ENCODE assay signal across 9 cellular contexts in the genomic region with DNA sequence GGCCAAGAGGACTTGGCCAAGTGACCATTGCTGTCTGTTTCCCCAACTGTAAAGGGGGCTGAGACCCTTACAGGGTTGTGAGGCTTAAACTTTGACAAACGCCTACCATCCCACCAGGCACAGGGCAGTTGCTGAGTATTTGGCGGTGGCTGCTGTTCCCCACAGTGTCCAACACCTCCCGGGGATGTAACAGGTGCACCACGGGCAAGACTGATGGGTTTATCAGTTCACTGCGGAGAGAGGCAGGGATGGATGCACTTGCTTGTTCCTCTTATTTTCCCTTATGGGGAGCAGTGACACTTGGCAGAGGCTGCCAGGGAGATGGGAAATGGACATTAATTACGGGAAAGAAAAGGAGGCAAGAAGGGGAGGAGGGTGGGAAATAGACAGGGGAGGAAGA. TPM values are rescaled to one million over a fixed set of nuclear protein-coding genes. Genes with fewer than 3 reads are reported as not detected.
DNase-seq lines count a peak whose midpoint lies in the region; ATAC-seq and TF ChIP-seq lines count a peak whose summit lies in the region.
"Not testable (repeated sequence)": the region's sequence is repeated elsewhere in the genome, so short reads cannot be mapped to it uniquely, and the experiment has no call there.
"Had no signal": no experiment of that assay in that cellular context is flagged by ENCODE, and none has a peak within 500 bp of the region (broad histone marks: within the 10 kb centered on the region; RNA-seq: fewer than 3 reads in every experiment).

No MANE protein-coding gene starts in this region.

- H3K79me2 ChIP-seq in PC-3 (ENCODE audit: low read length), result not testable (repeated sequence)

- not testable (repeated sequence) for TF ChIP-seq CTCF in PC-3 (conservative IDR thresholded peaks at IDR 0.05; ENCODE audit: low read depth, low read length); chondrocyte (IDR thresholded peaks at IDR 0.05); neural crest cell (conservative IDR thresholded peaks at IDR 0.05); thoracic aorta (IDR thresholded peaks at IDR 0.05)

- peak overlapping the region in 2 of 8 donors; percentile 21 to 91 for H3K27ac Mint-ChIP-seq in CD8-positive, alpha-beta memory T cell
- H3K27ac Mint-ChIP-seq in IgD-negative memory B cell (peak overlapping the region in 2 of 3 donors; percentile 7 to 53), chondrocyte (ENCODE audit: unreplicated experiment) (peak overlapping the region; percentile 61)
- H3K27ac Mint-ChIP-seq in activated T-helper 1 cell treated with anti-CD3 and anti-CD28 coated beads, Interleukin-12 subunit alpha, Interleukin-12 subunit beta, Interleukin-2, Interleukin-4 antibody, amounts not matched to agents 30 ng/mL and 10 ng/mL and 1 ng/mL, durations not matched to agents 14 hours and 24 hours and 36 hours, result peak overlapping the region; percentile 80
- H3K27ac Mint-ChIP-seq in neural crest cell (ENCODE audit: unreplicated experiment), result not testable (repeated sequence)

- H3K27me3 Mint-ChIP-seq in CD8-positive, alpha-beta memory T cell, result peaks cover 26 to 36% of the 10 kb centered on the region in 2 donors
- H3K27me3 Mint-ChIP-seq in IgD-negative memory B cell (peaks cover 30% of the 10 kb centered on the region), chondrocyte (ENCODE audit: low read depth) (peaks cover 25% of the 10 kb centered on the region), neural crest cell (ENCODE audit: low read depth) (peaks cover 72% of the 10 kb centered on the region)
- H3K27me3 Mint-ChIP-seq in activated T-helper 1 cell treated with anti-CD3 and anti-CD28 coated beads, Interleukin-12 subunit alpha, Interleukin-12 subunit beta, Interleukin-2, Interleukin-4 antibody, amounts not matched to agents 30 ng/mL and 10 ng/mL and 1 ng/mL, durations not matched to agents 14 hours and 24 hours and 36 hours (ENCODE audit: insufficient read depth), result peaks cover 35% of the 10 kb centered on the region

- BruUV-seq in PC-3 (replicated peaks; lab: Mats Ljungman, UMichigan), result not testable (repeated sequence)

- H3K4me3 ChIP-seq in CD8-positive, alpha-beta memory T cell (ENCODE audit: low read length); PC-3 (ENCODE audit: low read length): not testable (repeated sequence)
- peak overlapping the region; percentile 62 for H3K4me3 ChIP-seq in iPS-15b (ENCODE audit: low read depth, low read length)
- H3K4me3 ChIP-seq in thoracic aorta, result peak overlapping the region; percentile 3

- H3K4me1 ChIP-seq in CD8-positive, alpha-beta memory T cell (ENCODE audit: insufficient read depth, low read length), result peaks cover 23% of the 10 kb centered on the region
- H3K4me1 ChIP-seq in PC-3 (ENCODE audit: insufficient read depth, low read length); iPS-15b (ENCODE audit: control insufficient read depth, insufficient read depth, low read length): not testable (repeated sequence)
- H3K4me1 ChIP-seq in thoracic aorta (ENCODE audit: control insufficient read depth in 1 of 2, low read depth in 2 of 2), result peaks cover 11 to 36% of the 10 kb centered on the region in 2 donors

- intact Hi-C loops in PC-3 (cut with micrococcal nuclease), result not testable (repeated sequence)
- intact Hi-C loops in activated T-helper 1 cell treated with anti-CD3 and anti-CD28 coated beads, Interleukin-12 subunit alpha, Interleukin-12 subunit beta, Interleukin-2, Interleukin-4 antibody, amounts not matched to agents 30 ng/mL and 10 ng/mL and 1 ng/mL, durations not matched to agents 14 hours and 24 hours and 36 hours (cut with micrococcal nuclease), result loop anchor here (2.0 to 5.0 kb wide), 4 partner anchors 43 to 339 kb away; partner anchors contain the start of gene EIF4A2

- not testable (repeated sequence) for H3F3A ChIP-seq in PC-3 (ENCODE audit: low read length, unreplicated experiment)

- not testable (repeated sequence) for H3K9me3 Mint-ChIP-seq in CD8-positive, alpha-beta memory T cell; IgD-negative memory B cell; activated T-helper 1 cell treated with anti-CD3 and anti-CD28 coated beads, Interleukin-12 subunit alpha, Interleukin-12 subunit beta, Interleukin-2, Interleukin-4 antibody, amounts not matched to agents 30 ng/mL and 10 ng/mL and 1 ng/mL, durations not matched to agents 14 hours and 24 hours and 36 hours; chondrocyte (ENCODE audit: low read depth); neural crest cell

- not testable (repeated sequence) for H3K27ac ChIP-seq in CD8-positive, alpha-beta memory T cell (ENCODE audit: low read depth, low read length); PC-3 (ENCODE audit: low read length); thoracic aorta

- not testable (repeated sequence) for ATAC-seq in PC-3; thoracic aorta (ENCODE audit: insufficient number of reproducible peaks, low FRiP score, low read depth)

- H2AFZ ChIP-seq in PC-3 (ENCODE audit: low read length), result not testable (repeated sequence)

- not testable (repeated sequence) for H3K9me3 ChIP-seq in CD8-positive, alpha-beta memory T cell (ENCODE audit: low read length); PC-3 (ENCODE audit: low read length); iPS-15b (ENCODE audit: control insufficient read depth, insufficient read depth, low read length); thoracic aorta

- H3K4me3 Mint-ChIP-seq in CD8-positive, alpha-beta memory T cell, result peak overlapping the region; percentile 56 to 89 (median 71)
- H3K4me3 Mint-ChIP-seq in IgD-negative memory B cell, result peak overlapping the region; percentile 41 to 92 (median 72)
- H3K4me3 Mint-ChIP-seq in activated T-helper 1 cell treated with anti-CD3 and anti-CD28 coated beads, Interleukin-12 subunit alpha, Interleukin-12 subunit beta, Interleukin-2, Interleukin-4 antibody, amounts not matched to agents 30 ng/mL and 10 ng/mL and 1 ng/mL, durations not matched to agents 14 hours and 24 hours and 36 hours, result peak overlapping the region; percentile 93
- peak overlapping the region; percentile 70 for H3K4me3 Mint-ChIP-seq in chondrocyte (ENCODE audit: unreplicated experiment)
- H3K4me3 Mint-ChIP-seq in neural crest cell, result peak overlapping the region; percentile 83

- not testable (repeated sequence) for H3K36me3 ChIP-seq in CD8-positive, alpha-beta memory T cell (ENCODE audit: insufficient read depth, low read length); PC-3 (ENCODE audit: low read depth, low read length); iPS-15b (ENCODE audit: control insufficient read depth, insufficient read depth, low read length); thoracic aorta

- H3K9ac ChIP-seq in PC-3 (ENCODE audit: low read length); iPS-15b (ENCODE audit: low read depth, low read length): not testable (repeated sequence)

- H3K27me3 ChIP-seq in CD8-positive, alpha-beta memory T cell (ENCODE audit: insufficient read depth, low read length, poor library complexity, severe bottlenecking), result peaks cover 28% of the 10 kb centered on the region
- peaks cover 30% of the 10 kb centered on the region for H3K27me3 ChIP-seq in PC-3 (ENCODE audit: low read length)
- H3K27me3 ChIP-seq in iPS-15b (ENCODE audit: control insufficient read depth, insufficient read depth, low read length), result peaks cover 56% of the 10 kb centered on the region
- not testable (repeated sequence) for H3K27me3 ChIP-seq in thoracic aorta (replicated peaks; ENCODE audit: insufficient read depth)

- H3K4me2 ChIP-seq in PC-3 (ENCODE audit: low read length), result peak overlapping the region; percentile 99

- POLR2A ChIA-PET in CD8-positive, alpha-beta memory T cell (lab: Charles Lee); PC-3 (lab: Charles Lee; ENCODE audit: unreplicated experiment): not testable (repeated sequence)

- H3K36me3 Mint-ChIP-seq in CD8-positive, alpha-beta memory T cell; IgD-negative memory B cell; activated T-helper 1 cell treated with anti-CD3 and anti-CD28 coated beads, Interleukin-12 subunit alpha, Interleukin-12 subunit beta, Interleukin-2, Interleukin-4 antibody, amounts not matched to agents 30 ng/mL and 10 ng/mL and 1 ng/mL, durations not matched to agents 14 hours and 24 hours and 36 hours (ENCODE audit: low read depth); chondrocyte (ENCODE audit: low read depth); neural crest cell (ENCODE audit: low read depth): not testable (repeated sequence)

- H4K20me1 ChIP-seq in PC-3 (ENCODE audit: low read length), result not testable (repeated sequence)

- not testable (repeated sequence) for H3K9me2 ChIP-seq in PC-3 (replicated peaks; ENCODE audit: low read length)

- CTCF ChIA-PET in CD8-positive, alpha-beta memory T cell (lab: Charles Lee), result interaction anchor here (0.8 to 13.3 kb wide), 2 partner anchors 19 to 211 kb away, joined by 3 to 217 read pairs; partner anchors contain the start of genes AHSG and RFC4
- CTCF ChIA-PET in PC-3 (lab: Charles Lee), result not testable (repeated sequence)

- not testable (repeated sequence) for DNase-seq in CD8-positive, alpha-beta memory T cell; PC-3; activated T-helper 1 cell treated with anti-CD3 and anti-CD28 coated beads, Interleukin-12 subunit alpha, Interleukin-12 subunit beta, Interleukin-2, Interleukin-4 antibody, amounts not matched to agents 30 ng/mL and 10 ng/mL and 1 ng/mL, durations not matched to agents 14 hours and 24 hours and 36 hours (ENCODE audit: low spot score); chondrocyte (ENCODE audit: low spot score); neural crest cell (ENCODE audit: low read depth, low spot score); thoracic aorta (ENCODE audit: low spot score)

- H3K4me1 Mint-ChIP-seq in CD8-positive, alpha-beta memory T cell, result peaks cover 8 to 25% (median 11%) of the 10 kb centered on the region in 3 donors
- H3K4me1 Mint-ChIP-seq in IgD-negative memory B cell (peaks cover 0 to 16% (median 13%) of the 10 kb centered on the region in 3 donors), chondrocyte (ENCODE audit: low read depth) (peaks cover 49% of the 10 kb centered on the region), neural crest cell (peaks cover 31% of the 10 kb centered on the region)
- peaks cover 20% of the 10 kb centered on the region for H3K4me1 Mint-ChIP-seq in activated T-helper 1 cell treated with anti-CD3 and anti-CD28 coated beads, Interleukin-12 subunit alpha, Interleukin-12 subunit beta, Interleukin-2, Interleukin-4 antibody, amounts not matched to agents 30 ng/mL and 10 ng/mL and 1 ng/mL, durations not matched to agents 14 hours and 24 hours and 36 hours (ENCODE audit: low read depth)

RNA-seq across cellular contexts. Expression of gene ADIPOQ, which starts 16.7 kb away (rescaled TPM):
- total RNA-seq in CD8-positive, alpha-beta memory T cell, result not detected
- polyA plus RNA-seq in CD8-positive, alpha-beta memory T cell, result not detected
- polyA plus RNA-seq in IgD-negative memory B cell, result not detected
- total RNA-seq in PC-3 (2014; rRNA removed), result not detected in 2 replicates
- not detected in 2 replicates for total RNA-seq in activated T-helper 1 cell treated with anti-CD3 and anti-CD28 coated beads, Interleukin-12 subunit alpha, Interleukin-12 subunit beta, Interleukin-2, Interleukin-4 antibody, amounts not matched to agents 30 ng/mL and 10 ng/mL and 1 ng/mL, durations not matched to agents 14 hours and 24 hours and 36 hours
- 0.05 TPM in 1 of 3 replicates, not detected in the others for total RNA-seq in chondrocyte
- not detected in 2 replicates for total RNA-seq in neural crest cell
- 1 to 10 TPM; 6.8 to 8.8 TPM for total RNA-seq in thoracic aorta
- polyA plus RNA-seq: SK-N-SH had no signal

RNA-seq across cellular contexts. Expression of gene RFC4, which starts 19.6 kb away (rescaled TPM):
- 100 to 1,000 TPM; 106 to 110 TPM for total RNA-seq in CD8-positive, alpha-beta memory T cell
- 23.9 TPM for polyA plus RNA-seq in CD8-positive, alpha-beta memory T cell
- polyA plus RNA-seq in IgD-negative memory B cell, result 25.0 TPM
- total RNA-seq in PC-3 (2014; rRNA removed), result 54.0 and 73.0 TPM in 2 replicates
- total RNA-seq in activated T-helper 1 cell treated with anti-CD3 and anti-CD28 coated beads, Interleukin-12 subunit alpha, Interleukin-12 subunit beta, Interleukin-2, Interleukin-4 antibody, amounts not matched to agents 30 ng/mL and 10 ng/mL and 1 ng/mL, durations not matched to agents 14 hours and 24 hours and 36 hours, result 111 and 122 TPM in 2 replicates
- 12.4 to 24.2 TPM (median 15.8 TPM) in 3 replicates for total RNA-seq in chondrocyte
- 105 and 107 TPM in 2 replicates for total RNA-seq in neural crest cell
- 10 to 100 TPM in 1 of 2 donors, 1 to 10 TPM in 1; 4.7 to 20.4 TPM for total RNA-seq in thoracic aorta

RNA-seq across cellular contexts. Expression of gene EIF4A2, which starts 42.5 kb away (rescaled TPM):
- 100 to 1,000 TPM; 563 to 564 TPM for total RNA-seq in CD8-positive, alpha-beta memory T cell
- 211 TPM for polyA plus RNA-seq in CD8-positive, alpha-beta memory T cell
- polyA plus RNA-seq in IgD-negative memory B cell, result 220 TPM
- 204 and 233 TPM in 2 replicates for total RNA-seq in PC-3 (2014; rRNA removed)
- total RNA-seq in activated T-helper 1 cell treated with anti-CD3 and anti-CD28 coated beads, Interleukin-12 subunit alpha, Interleukin-12 subunit beta, Interleukin-2, Interleukin-4 antibody, amounts not matched to agents 30 ng/mL and 10 ng/mL and 1 ng/mL, durations not matched to agents 14 hours and 24 hours and 36 hours, result 491 and 514 TPM in 2 replicates
- 311 to 422 TPM (median 322 TPM) in 3 replicates for total RNA-seq in chondrocyte
- total RNA-seq in neural crest cell, result 364 and 369 TPM in 2 replicates
- total RNA-seq in thoracic aorta, result 100 to 1,000 TPM; 297 to 360 TPM
